ENCODE assay signal across 1 cellular context in the genomic region with DNA sequence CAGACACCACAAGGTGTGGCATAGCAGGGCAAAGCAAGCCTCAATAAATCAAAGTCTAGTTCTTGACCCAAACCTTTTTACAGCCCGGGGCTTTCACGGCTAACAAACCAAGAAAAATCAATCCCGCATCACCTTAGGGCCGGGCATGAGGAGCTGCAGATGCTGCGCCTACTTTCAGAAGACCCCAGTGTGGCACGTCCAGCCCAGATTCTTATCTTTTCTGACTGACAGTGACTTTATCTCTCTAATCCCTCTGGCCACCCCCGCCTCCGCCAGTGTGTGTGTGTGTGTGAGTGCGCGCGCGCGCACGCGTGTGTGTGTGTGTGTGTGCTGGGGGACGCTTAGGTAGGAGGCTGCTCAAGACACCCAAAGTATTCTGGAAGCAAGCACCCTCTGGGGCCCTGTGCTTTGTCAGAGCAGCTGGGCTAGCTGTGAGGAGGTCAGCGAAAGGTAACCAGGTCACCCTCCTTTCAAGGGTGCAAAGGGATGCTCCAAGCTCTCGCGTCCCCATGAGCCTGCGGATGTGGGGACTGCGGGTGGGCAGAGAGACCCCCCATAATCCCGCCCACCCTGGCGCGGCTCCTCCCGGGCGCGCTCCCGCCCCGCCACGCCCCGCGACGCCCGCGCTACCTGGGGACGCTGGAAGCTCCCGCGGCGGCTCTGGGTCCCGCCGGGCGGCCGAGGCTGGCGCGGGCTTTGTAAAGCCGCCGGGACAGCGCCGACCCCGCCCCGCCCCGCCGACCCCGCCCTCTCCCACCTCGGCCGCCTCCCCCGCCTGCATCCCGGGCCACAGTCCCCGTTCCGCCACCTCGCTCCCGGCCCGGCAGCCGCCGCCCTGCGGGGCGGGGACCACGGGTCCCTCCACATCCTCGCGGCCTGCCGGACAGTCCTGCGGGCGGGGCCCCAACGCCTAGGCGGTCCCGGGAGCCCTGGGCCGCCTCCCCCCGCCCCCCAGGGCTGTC.
TF ChIP-seq lines count a peak whose summit lies in the region.

No MANE protein-coding gene starts in this region.

TF ChIP-seq in K562, 482 proteins besides CTCF, POLR2A, EP300 and RAD21 (continued from another document and continues in another):
- no peak for TF ChIP-seq OTX1 (CRISPR knock-in tag; IDR thresholded peaks at IDR 0.05)
- TF ChIP-seq CHD4 (IDR thresholded peaks at IDR 0.05; ENCODE audit: insufficient read depth, insufficient replicate concordance, low read depth, low read length, poor library complexity, severe bottlenecking): no peak
- TF ChIP-seq NCOR1 (IDR thresholded peaks at IDR 0.05): no peak
- TF ChIP-seq, protein P1, sequence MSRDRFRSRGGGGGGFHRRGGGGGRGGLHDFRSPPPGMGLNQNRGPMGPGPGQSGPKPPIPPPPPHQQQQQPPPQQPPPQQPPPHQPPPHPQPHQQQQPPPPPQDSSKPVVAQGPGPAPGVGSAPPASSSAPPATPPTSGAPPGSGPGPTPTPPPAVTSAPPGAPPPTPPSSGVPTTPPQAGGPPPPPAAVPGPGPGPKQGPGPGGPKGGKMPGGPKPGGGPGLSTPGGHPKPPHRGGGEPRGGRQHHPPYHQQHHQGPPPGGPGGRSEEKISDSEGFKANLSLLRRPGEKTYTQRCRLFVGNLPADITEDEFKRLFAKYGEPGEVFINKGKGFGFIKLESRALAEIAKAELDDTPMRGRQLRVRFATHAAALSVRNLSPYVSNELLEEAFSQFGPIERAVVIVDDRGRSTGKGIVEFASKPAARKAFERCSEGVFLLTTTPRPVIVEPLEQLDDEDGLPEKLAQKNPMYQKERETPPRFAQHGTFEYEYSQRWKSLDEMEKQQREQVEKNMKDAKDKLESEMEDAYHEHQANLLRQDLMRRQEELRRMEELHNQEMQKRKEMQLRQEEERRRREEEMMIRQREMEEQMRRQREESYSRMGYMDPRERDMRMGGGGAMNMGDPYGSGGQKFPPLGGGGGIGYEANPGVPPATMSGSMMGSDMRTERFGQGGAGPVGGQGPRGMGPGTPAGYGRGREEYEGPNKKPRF (IDR thresholded peaks at IDR 0.05; ENCODE audit: low read depth, low read length): no peak
- no peak for TF ChIP-seq ZSCAN29 (IDR thresholded peaks at IDR 0.05)
- no peak for TF ChIP-seq HDAC8 (tag; IDR thresholded peaks at IDR 0.05)
- no peak for TF ChIP-seq PYGO2 (tag; IDR thresholded peaks at IDR 0.05)
- no peak for TF ChIP-seq PATZ1 (CRISPR knock-in tag; IDR thresholded peaks at IDR 0.05; ENCODE audit: borderline replicate concordance)
- TF ChIP-seq REST (CRISPR knock-in tag; IDR thresholded peaks at IDR 0.05; ENCODE audit: low read depth): no peak
- TF ChIP-seq SMARCE1 (IDR thresholded peaks at IDR 0.05): peak; percentile 64; the same call in 1 of the 2 replicates
- no peak for TF ChIP-seq U2AF2 (optimal IDR thresholded peaks at IDR 0.05; ENCODE audit: low read depth, low read length)
- TF ChIP-seq ZNF23 (CRISPR knock-in tag; IDR thresholded peaks at IDR 0.05): no peak
- no peak for TF ChIP-seq SMARCB1 (IDR thresholded peaks at IDR 0.05; ENCODE audit: insufficient read length, low read depth)
- TF ChIP-seq THRAP3 (IDR thresholded peaks at IDR 0.05; ENCODE audit: borderline replicate concordance): no peak
- TF ChIP-seq ZNF436 (CRISPR knock-in tag; IDR thresholded peaks at IDR 0.05): no peak
- no peak for TF ChIP-seq PTBP1 (IDR thresholded peaks at IDR 0.05; ENCODE audit: low read depth, low read length)
- TF ChIP-seq RBM25 (IDR thresholded peaks at IDR 0.05; ENCODE audit: low read depth, low read length, severe bottlenecking): no peak
- TF ChIP-seq, protein P2, sequence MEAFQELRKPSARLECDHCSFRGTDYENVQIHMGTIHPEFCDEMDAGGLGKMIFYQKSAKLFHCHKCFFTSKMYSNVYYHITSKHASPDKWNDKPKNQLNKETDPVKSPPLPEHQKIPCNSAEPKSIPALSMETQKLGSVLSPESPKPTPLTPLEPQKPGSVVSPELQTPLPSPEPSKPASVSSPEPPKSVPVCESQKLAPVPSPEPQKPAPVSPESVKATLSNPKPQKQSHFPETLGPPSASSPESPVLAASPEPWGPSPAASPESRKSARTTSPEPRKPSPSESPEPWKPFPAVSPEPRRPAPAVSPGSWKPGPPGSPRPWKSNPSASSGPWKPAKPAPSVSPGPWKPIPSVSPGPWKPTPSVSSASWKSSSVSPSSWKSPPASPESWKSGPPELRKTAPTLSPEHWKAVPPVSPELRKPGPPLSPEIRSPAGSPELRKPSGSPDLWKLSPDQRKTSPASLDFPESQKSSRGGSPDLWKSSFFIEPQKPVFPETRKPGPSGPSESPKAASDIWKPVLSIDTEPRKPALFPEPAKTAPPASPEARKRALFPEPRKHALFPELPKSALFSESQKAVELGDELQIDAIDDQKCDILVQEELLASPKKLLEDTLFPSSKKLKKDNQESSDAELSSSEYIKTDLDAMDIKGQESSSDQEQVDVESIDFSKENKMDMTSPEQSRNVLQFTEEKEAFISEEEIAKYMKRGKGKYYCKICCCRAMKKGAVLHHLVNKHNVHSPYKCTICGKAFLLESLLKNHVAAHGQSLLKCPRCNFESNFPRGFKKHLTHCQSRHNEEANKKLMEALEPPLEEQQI (IDR thresholded peaks at IDR 0.05): no peak
- no peak for TF ChIP-seq SREBF2 (CRISPR knock-in tag; IDR thresholded peaks at IDR 0.05)
- no peak for TF ChIP-seq KLF13 (tag; IDR thresholded peaks at IDR 0.05; ENCODE audit: borderline replicate concordance, low read depth)
- TF ChIP-seq ZNF561 (CRISPR knock-in tag; conservative IDR thresholded peaks at IDR 0.05): no peak
- no peak for TF ChIP-seq BRD9 (IDR thresholded peaks at IDR 0.05; ENCODE audit: low read depth, partially characterized antibody)
- TF ChIP-seq ZNF717 (CRISPR knock-in tag; IDR thresholded peaks at IDR 0.05): no peak
- TF ChIP-seq BCLAF1 (IDR thresholded peaks at IDR 0.05; ENCODE audit: borderline replicate concordance in 1 of 2, control insufficient read depth in 1 of 2, low read depth in 2 of 2, low read length in 1 of 2): no peak
- no peak for TF ChIP-seq ZNF785 (CRISPR knock-in tag; IDR thresholded peaks at IDR 0.05)
- no peak for TF ChIP-seq SP1 (CRISPR knock-in tag; IDR thresholded peaks at IDR 0.05)
- TF ChIP-seq HDAC2 (IDR thresholded peaks at IDR 0.05): 0 out of 2 replicates have a peak, but pooled peaks have one; percentile 19
- TF ChIP-seq HNRNPUL1 (IDR thresholded peaks at IDR 0.05; ENCODE audit: low read length): no peak
- TF ChIP-seq ZC3H4 (CRISPR knock-in tag; IDR thresholded peaks at IDR 0.05; ENCODE audit: borderline replicate concordance): no peak
- TF ChIP-seq HLTF (IDR thresholded peaks at IDR 0.05): no peak
- no peak for TF ChIP-seq EP400 (IDR thresholded peaks at IDR 0.05)
- no peak for TF ChIP-seq NKRF (IDR thresholded peaks at IDR 0.05; ENCODE audit: borderline replicate concordance)
- TF ChIP-seq PHF8 (IDR thresholded peaks at IDR 0.05; ENCODE audit: borderline replicate concordance, low read length): no peak; the same call in 1 of the 2 replicates
- TF ChIP-seq BCOR (IDR thresholded peaks at IDR 0.05): 0 out of 2 replicates have a peak, but pooled peaks have one; percentile 25
- TF ChIP-seq SMAD3 (CRISPR knock-in tag; conservative IDR thresholded peaks at IDR 0.05): no peak
- no peak for TF ChIP-seq HCFC1 (IDR thresholded peaks at IDR 0.05; ENCODE audit: low read depth, low read length)
- TF ChIP-seq ZNF57 (CRISPR knock-in tag; IDR thresholded peaks at IDR 0.05): no peak
- no peak for TF ChIP-seq KDM2B (CRISPR knock-in tag; IDR thresholded peaks at IDR 0.05)
- no peak for TF ChIP-seq DACH1 (IDR thresholded peaks at IDR 0.05; ENCODE audit: partially characterized antibody)
- TF ChIP-seq CC2D1A (IDR thresholded peaks at IDR 0.05): no peak
- no peak for TF ChIP-seq ZBTB11 (CRISPR knock-in tag; IDR thresholded peaks at IDR 0.05)
- no peak for TF ChIP-seq TAF15 (IDR thresholded peaks at IDR 0.05; ENCODE audit: low read depth, low read length)
- peak; percentile 53; the same call in 1 of the 2 replicates for TF ChIP-seq SMARCA4 (IDR thresholded peaks at IDR 0.05)
